10 cellular contexts compared by ENCODE assay signal in genomic region chr1:25308168-25308567, GRCh38. TPM values are rescaled to one million over a fixed set of nuclear protein-coding genes. Genes with fewer than 3 reads are reported as not detected.
"Had no signal": no experiment of that assay in that cellular context is flagged by ENCODE, and none has a peak within 500 bp of the region (broad histone marks: within the 10 kb centered on the region; RNA-seq: fewer than 3 reads in every experiment).

No MANE protein-coding gene starts in this region.

RNA-seq across cellular contexts. Expression of gene RHD, which starts 35.9 kb away (rescaled TPM):
- total RNA-seq: subcutaneous adipose tissue, suprapubic skin, thoracic aorta, thyroid gland, tibial nerve, transverse colon, ureter, vagina had no signal
- polyA plus RNA-seq: stomach, urinary bladder had no signal
